In the genomic region with DNA sequence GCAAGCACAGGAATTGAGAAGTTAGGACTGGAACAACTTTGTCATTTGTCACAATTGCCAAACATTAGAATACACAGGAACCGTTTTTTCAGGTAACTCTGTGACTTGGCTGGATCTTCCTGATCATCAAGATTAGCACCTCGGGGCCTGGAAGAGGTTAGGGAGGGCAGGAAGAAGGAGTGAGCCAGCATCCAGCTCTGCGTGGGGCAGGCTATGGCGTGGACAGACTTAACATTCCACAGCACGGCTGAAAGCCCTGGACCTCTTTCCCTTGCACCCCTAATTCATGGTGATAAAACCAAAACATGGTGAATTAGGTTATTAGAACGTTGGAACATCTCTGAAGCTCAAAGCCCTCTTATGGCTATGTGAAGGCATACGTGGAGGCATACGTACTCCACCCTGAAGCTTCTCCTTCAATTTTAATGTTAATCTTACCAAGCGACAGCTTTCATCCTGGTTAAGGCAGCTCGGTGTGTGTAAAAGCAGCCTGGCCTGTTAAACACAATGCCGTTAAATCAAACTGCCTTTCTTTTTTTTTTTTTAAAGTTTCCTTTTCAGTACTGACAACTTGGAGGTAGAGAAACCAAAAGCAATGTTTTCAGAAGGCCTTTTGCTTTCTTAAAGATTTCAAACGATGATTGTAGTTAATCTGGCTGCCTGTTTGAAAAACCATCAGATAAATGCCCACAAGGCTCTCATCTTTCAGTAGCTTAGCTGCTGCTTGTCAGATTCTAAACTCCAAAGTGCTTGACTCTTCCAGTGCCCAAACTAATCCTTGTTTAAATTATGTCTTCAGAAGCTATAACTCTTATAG, we compare ENCODE assay signal across 1 cellular context.
TF ChIP-seq lines count a peak whose summit lies in the region.

No MANE protein-coding gene starts in this region.

TF ChIP-seq in WTC11, 78 proteins besides CTCF, POLR2A, EP300 and RAD21:
- TF ChIP-seq ZNF396 (CRISPR knock-in tag; IDR thresholded peaks at IDR 0.05; ENCODE audit: borderline replicate concordance) (no peak), ZNF671 (CRISPR knock-in tag; IDR thresholded peaks at IDR 0.05) (no peak), GRHL2 (CRISPR knock-in tag; IDR thresholded peaks at IDR 0.05; ENCODE audit: insufficient replicate concordance, severe bottlenecking) (no peak), ZNF416 (CRISPR knock-in tag; IDR thresholded peaks at IDR 0.05) (no peak), SMAD4 (CRISPR knock-in tag; IDR thresholded peaks at IDR 0.05) (no peak), NFATC4 (CRISPR knock-in tag; IDR thresholded peaks at IDR 0.05) (no peak), ZNF121 (CRISPR knock-in tag; IDR thresholded peaks at IDR 0.05) (no peak), RELA (CRISPR knock-in tag; IDR thresholded peaks at IDR 0.05; ENCODE audit: borderline replicate concordance) (no peak), OVOL2 (CRISPR knock-in tag; IDR thresholded peaks at IDR 0.05; ENCODE audit: borderline replicate concordance) (no peak), NR3C1 (CRISPR knock-in tag; conservative IDR thresholded peaks at IDR 0.05; ENCODE audit: low read depth) (no peak), FOXP1 (CRISPR knock-in tag; IDR thresholded peaks at IDR 0.05; ENCODE audit: borderline replicate concordance) (no peak)
- TF ChIP-seq, protein P1, sequence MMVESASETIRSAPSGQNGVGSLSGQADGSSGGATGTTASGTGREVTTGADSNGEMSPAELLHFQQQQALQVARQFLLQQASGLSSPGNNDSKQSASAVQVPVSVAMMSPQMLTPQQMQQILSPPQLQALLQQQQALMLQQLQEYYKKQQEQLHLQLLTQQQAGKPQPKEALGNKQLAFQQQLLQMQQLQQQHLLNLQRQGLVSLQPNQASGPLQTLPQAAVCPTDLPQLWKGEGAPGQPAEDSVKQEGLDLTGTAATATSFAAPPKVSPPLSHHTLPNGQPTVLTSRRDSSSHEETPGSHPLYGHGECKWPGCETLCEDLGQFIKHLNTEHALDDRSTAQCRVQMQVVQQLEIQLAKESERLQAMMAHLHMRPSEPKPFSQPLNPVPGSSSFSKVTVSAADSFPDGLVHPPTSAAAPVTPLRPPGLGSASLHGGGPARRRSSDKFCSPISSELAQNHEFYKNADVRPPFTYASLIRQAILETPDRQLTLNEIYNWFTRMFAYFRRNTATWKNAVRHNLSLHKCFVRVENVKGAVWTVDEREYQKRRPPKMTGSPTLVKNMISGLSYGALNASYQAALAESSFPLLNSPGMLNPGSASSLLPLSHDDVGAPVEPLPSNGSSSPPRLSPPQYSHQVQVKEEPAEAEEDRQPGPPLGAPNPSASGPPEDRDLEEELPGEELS (CRISPR knock-in tag; IDR thresholded peaks at IDR 0.05), result no peak
- TF ChIP-seq, protein P2, sequence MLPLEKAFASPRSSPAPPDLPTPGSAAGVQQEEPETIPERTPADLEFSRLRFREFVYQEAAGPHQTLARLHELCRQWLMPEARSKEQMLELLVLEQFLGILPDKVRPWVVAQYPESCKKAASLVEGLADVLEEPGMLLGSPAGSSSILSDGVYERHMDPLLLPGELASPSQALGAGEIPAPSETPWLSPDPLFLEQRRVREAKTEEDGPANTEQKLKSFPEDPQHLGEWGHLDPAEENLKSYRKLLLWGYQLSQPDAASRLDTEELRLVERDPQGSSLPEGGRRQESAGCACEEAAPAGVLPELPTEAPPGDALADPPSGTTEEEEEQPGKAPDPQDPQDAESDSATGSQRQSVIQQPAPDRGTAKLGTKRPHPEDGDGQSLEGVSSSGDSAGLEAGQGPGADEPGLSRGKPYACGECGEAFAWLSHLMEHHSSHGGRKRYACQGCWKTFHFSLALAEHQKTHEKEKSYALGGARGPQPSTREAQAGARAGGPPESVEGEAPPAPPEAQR (CRISPR knock-in tag; IDR thresholded peaks at IDR 0.05), result no peak
- TF ChIP-seq, protein P3, sequence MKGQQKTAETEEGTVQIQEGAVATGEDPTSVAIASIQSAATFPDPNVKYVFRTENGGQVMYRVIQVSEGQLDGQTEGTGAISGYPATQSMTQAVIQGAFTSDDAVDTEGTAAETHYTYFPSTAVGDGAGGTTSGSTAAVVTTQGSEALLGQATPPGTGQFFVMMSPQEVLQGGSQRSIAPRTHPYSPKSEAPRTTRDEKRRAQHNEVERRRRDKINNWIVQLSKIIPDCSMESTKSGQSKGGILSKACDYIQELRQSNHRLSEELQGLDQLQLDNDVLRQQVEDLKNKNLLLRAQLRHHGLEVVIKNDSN (CRISPR knock-in tag; IDR thresholded peaks at IDR 0.05), result no peak
- TF ChIP-seq, protein P4, sequence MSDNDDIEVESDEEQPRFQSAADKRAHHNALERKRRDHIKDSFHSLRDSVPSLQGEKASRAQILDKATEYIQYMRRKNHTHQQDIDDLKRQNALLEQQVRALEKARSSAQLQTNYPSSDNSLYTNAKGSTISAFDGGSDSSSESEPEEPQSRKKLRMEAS (CRISPR knock-in tag; IDR thresholded peaks at IDR 0.05), result no peak
